ENCODE assay signal across 2 cellular contexts in genomic region chr22:38489561-38490133, GRCh38.
TF ChIP-seq lines count a peak whose summit lies in the region.

No MANE protein-coding gene starts in this region.

TF ChIP-seq in GM23338, 12 proteins besides CTCF, POLR2A, EP300 and RAD21:
- TF ChIP-seq ZNF114 (CRISPR knock-in tag; IDR thresholded peaks at IDR 0.05) (no peak), CREB1 (CRISPR knock-in tag; IDR thresholded peaks at IDR 0.05; ENCODE audit: low read depth) (no peak), ZNF462 (CRISPR knock-in tag; IDR thresholded peaks at IDR 0.05) (no peak), POLR2AphosphoS5 (IDR thresholded peaks at IDR 0.05; ENCODE audit: low read depth) (no peak), EZH2phosphoT487 (IDR thresholded peaks at IDR 0.05; ENCODE audit: unreplicated experiment) (no peak), EZH2 (IDR thresholded peaks at IDR 0.05; ENCODE audit: low read depth, unreplicated experiment) (no peak), REST (IDR thresholded peaks at IDR 0.05; ENCODE audit: unreplicated experiment) (no peak), ZNF331 (CRISPR knock-in tag; IDR thresholded peaks at IDR 0.05; ENCODE audit: low read depth) (no peak), NANOG (IDR thresholded peaks at IDR 0.05; ENCODE audit: borderline replicate concordance) (no peak), STAT1 (IDR thresholded peaks at IDR 0.05; ENCODE audit: unreplicated experiment) (no peak), JUNB (IDR thresholded peaks at IDR 0.05; ENCODE audit: unreplicated experiment) (no peak)
- TF ChIP-seq, protein P1, sequence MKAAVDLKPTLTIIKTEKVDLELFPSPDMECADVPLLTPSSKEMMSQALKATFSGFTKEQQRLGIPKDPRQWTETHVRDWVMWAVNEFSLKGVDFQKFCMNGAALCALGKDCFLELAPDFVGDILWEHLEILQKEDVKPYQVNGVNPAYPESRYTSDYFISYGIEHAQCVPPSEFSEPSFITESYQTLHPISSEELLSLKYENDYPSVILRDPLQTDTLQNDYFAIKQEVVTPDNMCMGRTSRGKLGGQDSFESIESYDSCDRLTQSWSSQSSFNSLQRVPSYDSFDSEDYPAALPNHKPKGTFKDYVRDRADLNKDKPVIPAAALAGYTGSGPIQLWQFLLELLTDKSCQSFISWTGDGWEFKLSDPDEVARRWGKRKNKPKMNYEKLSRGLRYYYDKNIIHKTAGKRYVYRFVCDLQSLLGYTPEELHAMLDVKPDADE (IDR thresholded peaks at IDR 0.05), result no peak
TF ChIP-seq in GM23338: peak in this region for 0.

TF ChIP-seq in K562, 482 proteins besides CTCF, POLR2A, EP300 and RAD21:
- TF ChIP-seq SUPT5H (IDR thresholded peaks at IDR 0.05) (peak; percentile 45; the same call in 1 of the 2 replicates), ZBTB11 (CRISPR knock-in tag; IDR thresholded peaks at IDR 0.05) (no peak), SRF (CRISPR knock-in tag; IDR thresholded peaks at IDR 0.05) (no peak), HMBOX1 (IDR thresholded peaks at IDR 0.05) (no peak), PYGO2 (tag; IDR thresholded peaks at IDR 0.05) (no peak), SP1 (CRISPR knock-in tag; IDR thresholded peaks at IDR 0.05) (no peak), ZBTB5 (IDR thresholded peaks at IDR 0.05) (no peak), THAP7 (CRISPR knock-in tag; IDR thresholded peaks at IDR 0.05) (no peak), ZNF253 (CRISPR knock-in tag; conservative IDR thresholded peaks at IDR 0.05) (no peak), NFIX (CRISPR knock-in tag; IDR thresholded peaks at IDR 0.05; ENCODE audit: low read depth) (no peak), XRCC5 (IDR thresholded peaks at IDR 0.05; ENCODE audit: low read depth, low read length) (no peak), E2F8 (IDR thresholded peaks at IDR 0.05; ENCODE audit: low read depth, partially characterized antibody) (peak; percentile 21), POLR2B (IDR thresholded peaks at IDR 0.05; ENCODE audit: low read depth, partially characterized antibody) (peak; percentile 34), POLR2AphosphoS5 (IDR thresholded peaks at IDR 0.05; ENCODE audit: control insufficient read depth, insufficient read depth, low read depth, low read length) (0 out of 2 replicates have a peak, but pooled peaks have one; percentile 13), KDM4B (IDR thresholded peaks at IDR 0.05; ENCODE audit: borderline replicate concordance in 2 of 2, low read depth in 1 of 2) (no peak), FOXM1 (IDR thresholded peaks at IDR 0.05; ENCODE audit: low read depth) (no peak), FOXM1 (CRISPR knock-in tag; IDR thresholded peaks at IDR 0.05; ENCODE audit: low read depth) (no peak), POLR2AphosphoS2 (IDR thresholded peaks at IDR 0.05; ENCODE audit: low read length) (peak; percentile 72; the same call in 1 of the 2 replicates)
